10 cellular contexts compared by ENCODE assay signal in genomic region chr2:120863661-120864320, GRCh38.
A peak's percentile ranks its signal among the peaks of the same experiment; 100 is the strongest.
DNase-seq lines count a peak whose midpoint lies in the region; ATAC-seq and TF ChIP-seq lines count a peak whose summit lies in the region.
"Had no signal": no experiment of that assay in that cellular context is flagged by ENCODE, and none has a peak within 500 bp of the region (broad histone marks: within the 10 kb centered on the region; RNA-seq: fewer than 3 reads in every experiment).

No MANE protein-coding gene starts in this region.

- in situ Hi-C loops in brain microvascular endothelial cell (cut with HindIII; ENCODE audit: low pct_ligation_motif_present, low sequenced_read_pairs) = no loop called here

- TF ChIP-seq CTCF in brain microvascular endothelial cell (IDR thresholded peaks at IDR 0.05; ENCODE audit: low read depth, low read length, missing control alignments) (no peak), left lung (IDR thresholded peaks at IDR 0.05) (no peak), vagina (IDR thresholded peaks at IDR 0.05) (no peak)

- H3K27me3 ChIP-seq in brain microvascular endothelial cell (replicated peaks) (no peaks in the 10 kb centered on the region), left lung (peaks cover 0 to 43% of the 10 kb centered on the region in 2 donors), vagina (no peaks in the 10 kb centered on the region)

- peak overlapping the region; percentile 39 for H3K27ac ChIP-seq in brain microvascular endothelial cell
- no peak overlapping the region for H3K27ac ChIP-seq in left lung
- H3K27ac ChIP-seq in vagina = peak overlapping the region; percentile 38
- H3K27ac ChIP-seq: epithelial cell of prostate had no signal

- intact Hi-C loops in left lung (cut with DNase I) = no loop called here
- intact Hi-C loops in vagina (cut with DNase I) = loop anchor here (10.0 kb wide), 1 partner anchor 211 kb away; no protein-coding TSS in a partner anchor

- ATAC-seq in left lung (peak; percentile 44), HG03442 (IDR thresholded peaks at IDR 0.05; ENCODE audit: unreplicated experiment) (no peak)
- ATAC-seq in activated CD4-positive, CD25-positive, alpha-beta regulatory T cell treated with anti-CD3 and anti-CD28 coated beads, Interleukin-2, amount 50 U/mL, for 24 hours = no peak

- DNase-seq in HUDEP-2 (lab: John Stamatoyannopoulos, UW; ENCODE audit: unreplicated experiment in 76 of 76) (peak in 72 of 76 experiments; percentile 12 to 82 (median 62)), brain microvascular endothelial cell (peak; percentile 72), left lung (peak; percentile 42 to 45), vagina (ENCODE audit: extremely low spot score in 2 of 2) (no peak), amygdala (lab: John Stamatoyannopoulos, UW) (no peak)
- DNase-seq: activated CD4-positive, alpha-beta T cell treated with anti-CD3 and anti-CD28 coated beads, Interleukin-2, amount 50 U/mL, for 48 hours; activated naive CD8-positive, alpha-beta T cell treated with anti-CD3 and anti-CD28 coated beads, Interleukin-2, amount 10 ng/mL, durations not matched to agents 7 days and 5 days had no signal

- H3K4me3 ChIP-seq in brain microvascular endothelial cell (ENCODE audit: low read depth, low read length) = no peak overlapping the region
- no peak overlapping the region for H3K4me3 ChIP-seq in left lung
- H3K4me3 ChIP-seq in vagina = no peak overlapping the region

- H3K36me3 ChIP-seq in brain microvascular endothelial cell (replicated peaks) (no peaks in the 10 kb centered on the region), left lung (no peaks in the 10 kb centered on the region), vagina (no peaks in the 10 kb centered on the region)

- no peaks in the 10 kb centered on the region for H3K9me3 ChIP-seq in left lung
- no peaks in the 10 kb centered on the region for H3K9me3 ChIP-seq in vagina

- no peak for TF ChIP-seq POLR2A in vagina (IDR thresholded peaks at IDR 0.05)

- peaks cover 5 to 8% of the 10 kb centered on the region in 2 donors for H3K4me1 ChIP-seq in left lung
- H3K4me1 ChIP-seq in vagina = peaks cover 40% of the 10 kb centered on the region

Comparison
In these comparisons a context has a peak if more than half of its experiments do, and no peak if none do; other contexts are left out.
1. DNase-seq: peak in HUDEP-2 (72 of 76), brain microvascular endothelial cell (single experiment) and left lung (2 of 2); none in vagina (0 of 2) and amygdala (0 of 56).
2. H3K27ac ChIP-seq: peak in brain microvascular endothelial cell (single experiment) and vagina (single experiment); none in left lung (0 of 2).